Comparison of ENCODE assay signal across 23 cellular contexts in the genomic region with DNA sequence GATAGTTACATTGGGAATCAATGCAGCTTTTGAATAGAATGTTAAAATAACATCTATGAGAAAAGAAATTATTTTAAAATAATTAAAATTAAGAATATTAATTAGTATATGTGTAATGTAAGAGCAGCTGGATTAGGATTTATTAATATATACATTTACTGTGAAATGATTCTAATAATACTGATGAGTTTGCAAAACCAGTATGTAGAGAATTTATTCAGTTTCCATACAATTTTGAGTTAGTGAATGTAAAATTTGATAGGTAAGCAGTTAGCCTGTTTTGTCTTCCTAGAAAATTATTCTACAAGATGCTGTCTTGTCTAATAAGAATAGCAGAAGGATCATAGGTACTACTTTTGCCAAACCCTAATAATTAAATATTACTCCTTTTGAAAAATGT.
"Had no signal": no experiment of that assay in that cellular context is flagged by ENCODE, and none has a peak within 500 bp of the region (broad histone marks: within the 10 kb centered on the region; RNA-seq: fewer than 3 reads in every experiment).

No MANE protein-coding gene starts in this region.

- H3K27ac ChIP-seq: coronary artery, epithelial cell of prostate, esophagus squamous epithelium, gastrocnemius medialis, heart right ventricle, left lung, lower lobe of right lung had no signal

- H3K27me3 ChIP-seq: esophagus squamous epithelium, gastrocnemius medialis, heart right ventricle, left lung had no signal

- DNase-seq: effector CD8-positive, alpha-beta T cell; effector memory CD8-positive, alpha-beta T cell; endodermal cell; erythroblast; esophagus squamous epithelium; foreskin fibroblast; foreskin melanocyte; gastrocnemius medialis; glutamatergic neuron; head of caudate nucleus; heart right ventricle; hippocampal formation; islet precursor cell; left cardiac atrium; left ventricle myocardium superior; lower lobe of right lung; mesenchymal stem cell; mucosa of descending colon; naive B cell had no signal

- H3K9me3 ChIP-seq: esophagus squamous epithelium, gastrocnemius medialis, heart right ventricle, left lung, lower lobe of right lung, mucosa of descending colon had no signal

- H3K4me3 ChIP-seq: coronary artery, esophagus squamous epithelium, gastrocnemius medialis, heart right ventricle, left lung, lower lobe of right lung, mucosa of descending colon had no signal

- H3K4me1 ChIP-seq: esophagus squamous epithelium, gastrocnemius medialis, lower lobe of right lung had no signal

- ATAC-seq: effector memory CD8-positive, alpha-beta T cell; esophagus mucosa; gastrocnemius medialis; heart right ventricle; left cardiac atrium; left lung; left ventricle myocardium superior; lower lobe of right lung; mucosa of descending colon had no signal
